Comparison of ENCODE assay signal across 8 cellular contexts in genomic region chr7:76364198-76364584, GRCh38. TPM values are rescaled to one million over a fixed set of nuclear protein-coding genes. Genes with fewer than 3 reads are reported as not detected.
DNase-seq lines count a peak whose midpoint lies in the region; TF ChIP-seq lines count a peak whose summit lies in the region.

No MANE protein-coding gene starts in this region.

- H3K27me3 Mint-ChIP-seq in Caco-2 (ENCODE audit: insufficient read depth, unreplicated experiment) = no peaks in the 10 kb centered on the region

- TF ChIP-seq CTCF in Caco-2 (IDR thresholded peaks at IDR 0.05; ENCODE audit: insufficient read depth in 1 of 2, low read depth in 1 of 2, low read length in 1 of 2, severe bottlenecking in 1 of 2, unreplicated experiment in 1 of 2) = no peak
- no peak for TF ChIP-seq CTCF in adrenal gland (IDR thresholded peaks at IDR 0.05)
- TF ChIP-seq CTCF in uterus (IDR thresholded peaks at IDR 0.05) = no peak

- intact Hi-C loops in Caco-2 (cut with micrococcal nuclease; ENCODE audit: unreplicated experiment) = loop anchor here (1.0 kb wide), 1 partner anchor 24 kb away; no protein-coding TSS in a partner anchor
- intact Hi-C loops in adrenal gland (cut with DNase I) = no loop called here
- intact Hi-C loops in uterus (cut with DNase I; ENCODE audit: low total_unique reads) = no loop called here

- DNase-seq in Caco-2 (no peak), KBM-7 (peak; percentile 67), adrenal gland (peak in 2 of 7 donors; percentile 35 to 42), kidney tubule cell (ENCODE audit: low spot score) (peak; percentile 79), uterus (peak; percentile 54 to 57), COR-L47 (lab: John Stamatoyannopoulos, UW) (no peak), mesenteric fat pad (ENCODE audit: low spot score) (no peak), NCI-H510A (lab: John Stamatoyannopoulos, UW) (no peak)

- H3K4me1 Mint-ChIP-seq in Caco-2 (ENCODE audit: low read depth, unreplicated experiment) = peaks cover 7% of the 10 kb centered on the region

- no peaks in the 10 kb centered on the region for H3K27me3 ChIP-seq in Caco-2 (replicated peaks; ENCODE audit: control insufficient read depth, insufficient read depth, low read length)
- no peaks in the 10 kb centered on the region for H3K27me3 ChIP-seq in adrenal gland
- H3K27me3 ChIP-seq in uterus = no peaks in the 10 kb centered on the region

- TF ChIP-seq POLR2A in adrenal gland (IDR thresholded peaks at IDR 0.05) (no peak), uterus (IDR thresholded peaks at IDR 0.05) (no peak)

- POLR2A ChIA-PET in Caco-2 (lab: Charles Lee) = interaction anchor here (0.6 kb wide), 2 partner anchors 46 to 293 kb away, joined by 4 to 9 read pairs; no protein-coding TSS in a partner anchor

- WGBS in adrenal gland, 4 donors = 43 to 60% (median 49%) methylated on average over 4 of the region's 4 CpGs

- no peak overlapping the region for H3K4me3 Mint-ChIP-seq in Caco-2 (ENCODE audit: unreplicated experiment)

- in situ Hi-C loops in KBM-7 (cut with MboI; ENCODE audit: low pct_unique_long_range_greater_than_20kb, low sequenced_read_pairs) = no loop called here

- peak overlapping the region in 4 of 5 donors; percentile 34 to 90 (median 87) for H3K27ac ChIP-seq in adrenal gland
- H3K27ac ChIP-seq in uterus = peak overlapping the region; percentile 88 to 94

- H3K4me3 ChIP-seq in Caco-2 (ENCODE audit: low read depth, low read length) (no peak overlapping the region), adrenal gland (no peak overlapping the region), uterus (no peak overlapping the region)

- H3K4me1 ChIP-seq in Caco-2 = peaks cover 15% of the 10 kb centered on the region
- H3K4me1 ChIP-seq in adrenal gland (replicated peaks in 1 of 2) = peaks cover 11 to 36% of the 10 kb centered on the region in 2 donors
- H3K4me1 ChIP-seq in uterus = peaks cover 0 to 9% of the 10 kb centered on the region in 2 donors

- H3K27ac Mint-ChIP-seq in Caco-2 (ENCODE audit: unreplicated experiment) = peak overlapping the region; percentile 2

- BruUV-seq in Caco-2 (replicated peaks; lab: Mats Ljungman, UMichigan) = no TSS peak

- no peaks in the 10 kb centered on the region for H3K9me3 Mint-ChIP-seq in Caco-2 (ENCODE audit: unreplicated experiment)

- H3K9me3 ChIP-seq in Caco-2 (no peaks in the 10 kb centered on the region), adrenal gland (replicated peaks in 1 of 3) (no peaks in the 10 kb centered on the region), uterus (no peaks in the 10 kb centered on the region)

- H3K36me3 Mint-ChIP-seq in Caco-2 (ENCODE audit: insufficient read depth, unreplicated experiment) = peaks cover 4% of the 10 kb centered on the region

- H3K36me3 ChIP-seq in Caco-2 (ENCODE audit: control insufficient read depth, insufficient read depth, low read length) = no peaks in the 10 kb centered on the region
- no peaks in the 10 kb centered on the region for H3K36me3 ChIP-seq in adrenal gland (replicated peaks in 1 of 2)
- no peaks in the 10 kb centered on the region for H3K36me3 ChIP-seq in uterus

- CTCF ChIA-PET in Caco-2 (lab: Charles Lee) = interaction anchor here (0.7 kb wide), 1 partner anchor 906 kb away, joined by 3 read pairs; no protein-coding TSS in a partner anchor

RNA-seq across cellular contexts. Expression of gene YWHAG, which starts 5.4 kb away (rescaled TPM):
- 141 and 150 TPM in 2 replicates for total RNA-seq in Caco-2 (2022)
- total RNA-seq in adrenal gland = 100 to 1,000 TPM in 5 of 8 donors, 10 to 100 TPM in 3; 79.5 to 272 (median 130) TPM
- polyA plus RNA-seq in adrenal gland = 100 to 1,000 TPM in 1 of 3 donors, 10 to 100 TPM in 2; 50.5 to 309 (median 68.6) TPM
- total RNA-seq in uterus = 100 to 1,000 TPM in 1 of 4 donors, 10 to 100 TPM in 3; 17.9 to 109 (median 50.4) TPM
- total RNA-seq in mesenteric fat pad = 297 TPM

RNA-seq across cellular contexts. Expression of gene SSC4D, which starts 45.3 kb away (rescaled TPM):
- total RNA-seq in Caco-2 (2022) = 1.1 and 1.6 TPM in 2 replicates
- total RNA-seq in adrenal gland = 1 to 10 TPM in 7 of 8 donors, under 1 TPM in 1; 0.60 to 4.5 (median 1.9) TPM
- 1 to 10 TPM in 2 of 3 donors, under 1 TPM in 1; 0.93 to 8.3 (median 3.9) TPM for polyA plus RNA-seq in adrenal gland
- total RNA-seq in uterus = 1 to 10 TPM in 1 of 4 donors, under 1 TPM in 1, not detected in 2; 0.37 to 1.0 TPM
- 3.7 TPM for total RNA-seq in mesenteric fat pad

Comparison
In these comparisons a context has a peak if more than half of its experiments do, and no peak if none do; other contexts are left out.
1. DNase-seq: peak in KBM-7 (single experiment), kidney tubule cell (single experiment) and uterus (2 of 2); none in Caco-2 (0 of 2), COR-L47 (single experiment), mesenteric fat pad (single experiment) and NCI-H510A (single experiment).